ENCODE assay signal across 20 cellular contexts in genomic region chr15:60906275-60906674, GRCh38.
DNase-seq lines count a peak whose midpoint lies in the region; ATAC-seq and TF ChIP-seq lines count a peak whose summit lies in the region.
"Had no signal": no experiment of that assay in that cellular context is flagged by ENCODE, and none has a peak within 500 bp of the region (broad histone marks: within the 10 kb centered on the region; RNA-seq: fewer than 3 reads in every experiment).

No MANE protein-coding gene starts in this region.

- H3K4me2 ChIP-seq in DND-41 (ENCODE audit: insufficient read depth, low read length): no peak overlapping the region

- no peak for TF ChIP-seq POLR2A in GM18505 (IDR thresholded peaks at IDR 0.05; ENCODE audit: borderline replicate concordance, extremely low read depth, insufficient read depth, insufficient read length)

- H3K79me2 ChIP-seq in DND-41 (ENCODE audit: insufficient read depth, low read length): no peaks in the 10 kb centered on the region

- peaks cover 16% of the 10 kb centered on the region for H3K4me1 ChIP-seq in DND-41 (ENCODE audit: insufficient read depth, low read length)

- no peak overlapping the region for H2AFZ ChIP-seq in DND-41 (ENCODE audit: low read depth, low read length)

- H3K4me3 ChIP-seq in DND-41 (ENCODE audit: low read depth in 1 of 2, low read length in 2 of 2): no peak overlapping the region
- H3K4me3 ChIP-seq: GM12878 had no signal

- ATAC-seq in DND-41 (ENCODE audit: insufficient read depth, low read depth) (peak; percentile 91), GM18505 (IDR thresholded peaks at IDR 0.05; ENCODE audit: unreplicated experiment) (no peak), GM19455 (IDR thresholded peaks at IDR 0.05; ENCODE audit: unreplicated experiment) (no peak), HG02970 (IDR thresholded peaks at IDR 0.05; ENCODE audit: low FRiP score, unreplicated experiment) (no peak)
- ATAC-seq: HCT116, Right ventricle myocardium inferior had no signal

- no peak overlapping the region for H3K9ac ChIP-seq in DND-41 (ENCODE audit: low read depth, low read length)

- H3K27me3 ChIP-seq in DND-41 (ENCODE audit: insufficient read depth, low read length, poor library complexity): peaks cover 3% of the 10 kb centered on the region

- H3K27ac ChIP-seq in DND-41 (ENCODE audit: low read length): no peak overlapping the region
- H3K27ac ChIP-seq: C4-2B had no signal

- no peak for TF ChIP-seq CTCF in DND-41 (IDR thresholded peaks at IDR 0.05; ENCODE audit: borderline replicate concordance, extremely low read depth, low read length, poor library complexity, severe bottlenecking)

- H3K36me3 ChIP-seq in DND-41 (ENCODE audit: insufficient read depth, low read length): no peaks in the 10 kb centered on the region

- no peaks in the 10 kb centered on the region for H4K20me1 ChIP-seq in DND-41 (ENCODE audit: insufficient read depth, low read length)

- DNase-seq in NCI-H1092 treated with DMSO at 0.1 percent for 48 hours (lab: John Stamatoyannopoulos, UW) (peak; percentile 2), NCI-H1092 (lab: John Stamatoyannopoulos, UW) (no peak), DND-41 (peak; percentile 69), NCI-H69 (lab: John Stamatoyannopoulos, UW) (peak; percentile 13), myocyte (ENCODE audit: low read depth) (peak; percentile 15)
- DNase-seq: 8988T, DMS79, Kasumi-1, NCI-H1048, NCI-H1436 treated with DMSO at 0.1 percent for 48 hours, NCI-H2171, NCI-H345, OCI-M1 had no signal

- no peaks in the 10 kb centered on the region for H3K9me3 ChIP-seq in DND-41 (ENCODE audit: insufficient read depth, low read length, severe bottlenecking)
